25 cellular contexts compared by ENCODE assay signal in genomic region chr12:120376890-120377572, GRCh38. TPM values are rescaled to one million over a fixed set of nuclear protein-coding genes. Genes with fewer than 3 reads are reported as not detected.
"Had no signal": no experiment of that assay in that cellular context is flagged by ENCODE, and none has a peak within 500 bp of the region (broad histone marks: within the 10 kb centered on the region; RNA-seq: fewer than 3 reads in every experiment).

No MANE protein-coding gene starts in this region.

- H3K4me3 Mint-ChIP-seq: activated CD4-positive, alpha-beta memory T cell treated with anti-CD3 and anti-CD28 coated beads for 36 hours; activated naive CD8-positive, alpha-beta T cell; activated T-helper 1 cell treated with anti-CD3 and anti-CD28 coated beads, Interleukin-12 subunit alpha, Interleukin-12 subunit beta, Interleukin-2, Interleukin-4 antibody, amounts not matched to agents 30 ng/mL and 10 ng/mL and 1 ng/mL, durations not matched to agents 14 hours and 24 hours and 36 hours; endodermal cell; naive B cell; stimulated activated naive CD8-positive, alpha-beta T cell treated with anti-CD3 and anti-CD28 coated beads, Interleukin-15, amount 100 ng/mL, for 72 hours; WTC11 had no signal

- H3K36me3 ChIP-seq: suprapubic skin, transverse colon had no signal

- H3K9me3 Mint-ChIP-seq: activated CD4-positive, alpha-beta memory T cell treated with anti-CD3 and anti-CD28 coated beads for 36 hours; activated T-helper 1 cell treated with anti-CD3 and anti-CD28 coated beads, Interleukin-12 subunit alpha, Interleukin-12 subunit beta, Interleukin-2, Interleukin-4 antibody, amounts not matched to agents 30 ng/mL and 10 ng/mL and 1 ng/mL, durations not matched to agents 14 hours and 24 hours and 36 hours; endodermal cell; naive B cell; stimulated activated naive CD8-positive, alpha-beta T cell treated with anti-CD3 and anti-CD28 coated beads, Interleukin-15, amount 100 ng/mL, for 72 hours; WTC11 had no signal

- H3K27ac ChIP-seq: dorsolateral prefrontal cortex, epithelial cell of prostate, hepatocyte, suprapubic skin, transverse colon had no signal

- H3K4me1 Mint-ChIP-seq: stimulated activated naive CD8-positive, alpha-beta T cell treated with anti-CD3 and anti-CD28 coated beads, Interleukin-15, amount 100 ng/mL, for 72 hours had no signal

- FAIRE-seq: small intestine had no signal

- H3K27ac Mint-ChIP-seq: activated CD4-positive, alpha-beta memory T cell treated with anti-CD3 and anti-CD28 coated beads for 36 hours; activated naive CD8-positive, alpha-beta T cell; activated T-helper 1 cell treated with anti-CD3 and anti-CD28 coated beads, Interleukin-12 subunit alpha, Interleukin-12 subunit beta, Interleukin-2, Interleukin-4 antibody, amounts not matched to agents 30 ng/mL and 10 ng/mL and 1 ng/mL, durations not matched to agents 14 hours and 24 hours and 36 hours; stimulated activated naive CD8-positive, alpha-beta T cell treated with anti-CD3 and anti-CD28 coated beads, Interleukin-15, amount 100 ng/mL, for 72 hours; WTC11 had no signal

- H2AFZ ChIP-seq: hepatocyte had no signal

- ATAC-seq: mucosa of descending colon; right cardiac atrium; stimulated activated naive CD8-positive, alpha-beta T cell treated with anti-CD3 and anti-CD28 coated beads, Interleukin-15, amount 100 ng/mL, for 72 hours had no signal

- H3K9me3 ChIP-seq: mucosa of descending colon, suprapubic skin, transverse colon had no signal

- DNase-seq: activated CD4-positive, alpha-beta memory T cell treated with anti-CD3 and anti-CD28 coated beads for 36 hours; activated CD4-positive, alpha-beta T cell treated with anti-CD3 and anti-CD28 coated beads for 4 hours; activated gamma-delta T cell treated with Interleukin-2 at 50 U/mL for 16 hours; activated T-cell treated with anti-CD3 and anti-CD28 coated beads for 4 hours; caudate nucleus; dorsolateral prefrontal cortex; mesenchymal stem cell; mucosa of descending colon; naive B cell; right cardiac atrium; small intestine; stimulated activated CD4-positive, alpha-beta T cell treated with anti-CD3 and anti-CD28 coated beads, Interleukin-15, amount 100 ng/mL, for 24 hours; stimulated activated CD4-positive, alpha-beta T cell treated with anti-CD3 and anti-CD28 coated beads, Interleukin-2, amount 100 ng/mL, for 48 hours; stimulated activated naive CD8-positive, alpha-beta T cell treated with anti-CD3 and anti-CD28 coated beads, Interleukin-15, amount 100 ng/mL, for 72 hours; transverse colon had no signal

- H3K79me2 ChIP-seq: hepatocyte had no signal

- H3K4me2 ChIP-seq: hepatocyte had no signal

- H3K36me3 Mint-ChIP-seq: activated CD4-positive, alpha-beta memory T cell treated with anti-CD3 and anti-CD28 coated beads for 36 hours; activated naive CD8-positive, alpha-beta T cell; naive B cell; WTC11 had no signal

- H3K4me3 ChIP-seq: dorsolateral prefrontal cortex, hepatocyte, mucosa of descending colon, suprapubic skin, transverse colon had no signal

- H3K4me1 ChIP-seq: foreskin keratinocyte, suprapubic skin, transverse colon had no signal

RNA-seq across cellular contexts. Expression of gene MSI1, which starts 8.1 kb away (rescaled TPM):
- total RNA-seq: activated T-helper 1 cell treated with anti-CD3 and anti-CD28 coated beads, Interleukin-12 subunit alpha, Interleukin-12 subunit beta, Interleukin-2, Interleukin-4 antibody, amounts not matched to agents 30 ng/mL and 10 ng/mL and 1 ng/mL, durations not matched to agents 14 hours and 24 hours and 36 hours; fibroblast of lung; foreskin keratinocyte had no signal
- polyA plus RNA-seq: fibroblast of lung, foreskin keratinocyte had no signal

RNA-seq across cellular contexts. Expression of gene PLA2G1B, which starts 49.5 kb away (rescaled TPM):
- total RNA-seq: activated CD4-positive, alpha-beta memory T cell treated with anti-CD3 and anti-CD28 coated beads for 36 hours; activated T-helper 1 cell treated with anti-CD3 and anti-CD28 coated beads, Interleukin-12 subunit alpha, Interleukin-12 subunit beta, Interleukin-2, Interleukin-4 antibody, amounts not matched to agents 30 ng/mL and 10 ng/mL and 1 ng/mL, durations not matched to agents 14 hours and 24 hours and 36 hours; endodermal cell; fibroblast of lung; foreskin keratinocyte; lower leg skin; mucosa of descending colon; right cardiac atrium; suprapubic skin; transverse colon had no signal
- polyA plus RNA-seq: foreskin keratinocyte, right cardiac atrium had no signal
